Comparison of ENCODE assay signal across 1 cellular context in the genomic region with DNA sequence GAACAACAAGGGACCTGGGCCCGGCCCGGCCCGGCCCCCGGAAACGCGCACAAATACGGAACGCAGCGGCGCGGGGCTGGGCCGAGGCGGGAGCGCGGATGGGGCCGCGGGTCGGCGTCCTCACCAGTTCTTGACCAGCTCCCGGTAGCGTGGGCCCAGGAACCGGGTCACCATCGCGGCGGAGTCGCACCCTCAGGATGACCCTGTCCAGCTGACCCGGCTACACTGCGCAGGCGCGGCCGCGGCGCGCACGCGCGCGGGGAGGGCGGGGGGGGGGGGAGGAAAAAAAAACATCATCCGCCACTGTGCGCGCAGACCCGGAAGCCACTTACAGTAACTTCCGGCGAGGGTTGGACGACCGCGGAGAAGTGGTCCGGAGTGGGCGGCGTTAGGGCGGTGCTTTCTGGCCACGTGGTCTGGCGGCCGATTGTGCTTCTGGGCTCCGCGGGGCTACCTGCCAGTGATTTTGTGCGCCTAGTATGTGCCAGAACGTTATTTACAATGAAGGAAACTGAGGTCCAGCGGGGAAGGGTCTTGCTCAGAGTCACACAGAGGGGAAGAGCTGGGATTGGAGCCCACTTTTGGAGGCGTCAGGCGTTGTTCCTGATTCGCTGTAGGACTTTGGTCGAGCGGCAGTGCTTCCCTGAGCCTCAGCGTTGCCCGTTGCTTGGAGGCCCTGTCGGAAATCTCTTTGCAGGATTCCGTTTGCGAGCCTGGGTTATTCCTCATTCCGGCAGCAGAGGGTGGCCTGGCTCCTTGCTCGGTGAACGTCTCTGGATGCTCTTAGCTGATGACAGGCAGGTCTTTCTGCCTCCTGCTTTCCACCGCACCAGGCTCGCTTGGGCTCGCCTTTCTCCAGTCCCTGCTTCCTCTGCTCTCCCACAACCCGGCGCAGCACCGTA.
TF ChIP-seq lines count a peak whose summit lies in the region.

UQCR11 (minus strand) TSS at position 227 of the 902 bp plus-strand sequence; CDS start at position 174, 53 bp downstream.

TF ChIP-seq in HepG2, 621 proteins besides CTCF, POLR2A, EP300 and RAD21 (continued from another document and continues in another):
- TF ChIP-seq, protein P1, sequence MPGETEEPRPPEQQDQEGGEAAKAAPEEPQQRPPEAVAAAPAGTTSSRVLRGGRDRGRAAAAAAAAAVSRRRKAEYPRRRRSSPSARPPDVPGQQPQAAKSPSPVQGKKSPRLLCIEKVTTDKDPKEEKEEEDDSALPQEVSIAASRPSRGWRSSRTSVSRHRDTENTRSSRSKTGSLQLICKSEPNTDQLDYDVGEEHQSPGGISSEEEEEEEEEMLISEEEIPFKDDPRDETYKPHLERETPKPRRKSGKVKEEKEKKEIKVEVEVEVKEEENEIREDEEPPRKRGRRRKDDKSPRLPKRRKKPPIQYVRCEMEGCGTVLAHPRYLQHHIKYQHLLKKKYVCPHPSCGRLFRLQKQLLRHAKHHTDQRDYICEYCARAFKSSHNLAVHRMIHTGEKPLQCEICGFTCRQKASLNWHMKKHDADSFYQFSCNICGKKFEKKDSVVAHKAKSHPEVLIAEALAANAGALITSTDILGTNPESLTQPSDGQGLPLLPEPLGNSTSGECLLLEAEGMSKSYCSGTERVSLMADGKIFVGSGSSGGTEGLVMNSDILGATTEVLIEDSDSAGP (CRISPR knock-in tag; IDR thresholded peaks at IDR 0.05; ENCODE audit: borderline replicate concordance): no peak; the same call in 1 of the 2 replicates
- TF ChIP-seq ZBTB7A (CRISPR knock-in tag; IDR thresholded peaks at IDR 0.05) (no peak), YY1 (IDR thresholded peaks at IDR 0.05; ENCODE audit: insufficient read depth, insufficient replicate concordance, low read depth, low read length) (peak; percentile 11), CHCHD3 (CRISPR knock-in tag; IDR thresholded peaks at IDR 0.05) (peak; percentile 42; the same call in 1 of the 2 replicates), TEAD3 (CRISPR knock-in tag; optimal IDR thresholded peaks at IDR 0.05; ENCODE audit: borderline replicate concordance) (peak; percentile 54), MYPOP (CRISPR knock-in tag; IDR thresholded peaks at IDR 0.05) (no peak; the same call in 1 of the 2 replicates), GABPA (IDR thresholded peaks at IDR 0.05; ENCODE audit: low read depth, low read length) (peak; percentile 72), GABPA (CRISPR knock-in tag; IDR thresholded peaks at IDR 0.05; ENCODE audit: low read depth) (peak; percentile 89), MBNL3 (CRISPR knock-in tag; conservative IDR thresholded peaks at IDR 0.05) (no peak), ZFP82 (CRISPR knock-in tag; IDR thresholded peaks at IDR 0.05; ENCODE audit: borderline replicate concordance) (0 out of 2 replicates have a peak, but pooled peaks have one; percentile 28), TIGD3 (CRISPR knock-in tag; IDR thresholded peaks at IDR 0.05; ENCODE audit: borderline replicate concordance) (no peak), KDM4B (CRISPR knock-in tag; IDR thresholded peaks at IDR 0.05) (0 out of 2 replicates have a peak, but pooled peaks have one; percentile 30), ZNF143 (CRISPR knock-in tag; IDR thresholded peaks at IDR 0.05) (0 out of 2 replicates have a peak, but pooled peaks have one; percentile 44), ATF5 (CRISPR knock-in tag; IDR thresholded peaks at IDR 0.05; ENCODE audit: low read depth) (no peak), MEF2D (CRISPR knock-in tag; IDR thresholded peaks at IDR 0.05) (no peak), ZNF343 (CRISPR knock-in tag; IDR thresholded peaks at IDR 0.05) (peak; percentile 76), ZNF614 (CRISPR knock-in tag; IDR thresholded peaks at IDR 0.05; ENCODE audit: borderline replicate concordance) (no peak), ZNF136 (CRISPR knock-in tag; IDR thresholded peaks at IDR 0.05; ENCODE audit: low read depth) (no peak), KDM5B (CRISPR knock-in tag; IDR thresholded peaks at IDR 0.05; ENCODE audit: borderline replicate concordance) (peak; percentile 59; the same call in 1 of the 2 replicates), IRF2 (CRISPR knock-in tag; IDR thresholded peaks at IDR 0.05) (no peak), KAT8 (CRISPR knock-in tag; IDR thresholded peaks at IDR 0.05) (peak; percentile 67), ATAD3A (CRISPR knock-in tag; IDR thresholded peaks at IDR 0.05) (no peak), NFYC (CRISPR knock-in tag; IDR thresholded peaks at IDR 0.05) (no peak), XBP1 (CRISPR knock-in tag; IDR thresholded peaks at IDR 0.05) (no peak), GZF1 (CRISPR knock-in tag; IDR thresholded peaks at IDR 0.05) (peak; percentile 31; the same call in 1 of the 2 replicates)
- TF ChIP-seq, protein P2, sequence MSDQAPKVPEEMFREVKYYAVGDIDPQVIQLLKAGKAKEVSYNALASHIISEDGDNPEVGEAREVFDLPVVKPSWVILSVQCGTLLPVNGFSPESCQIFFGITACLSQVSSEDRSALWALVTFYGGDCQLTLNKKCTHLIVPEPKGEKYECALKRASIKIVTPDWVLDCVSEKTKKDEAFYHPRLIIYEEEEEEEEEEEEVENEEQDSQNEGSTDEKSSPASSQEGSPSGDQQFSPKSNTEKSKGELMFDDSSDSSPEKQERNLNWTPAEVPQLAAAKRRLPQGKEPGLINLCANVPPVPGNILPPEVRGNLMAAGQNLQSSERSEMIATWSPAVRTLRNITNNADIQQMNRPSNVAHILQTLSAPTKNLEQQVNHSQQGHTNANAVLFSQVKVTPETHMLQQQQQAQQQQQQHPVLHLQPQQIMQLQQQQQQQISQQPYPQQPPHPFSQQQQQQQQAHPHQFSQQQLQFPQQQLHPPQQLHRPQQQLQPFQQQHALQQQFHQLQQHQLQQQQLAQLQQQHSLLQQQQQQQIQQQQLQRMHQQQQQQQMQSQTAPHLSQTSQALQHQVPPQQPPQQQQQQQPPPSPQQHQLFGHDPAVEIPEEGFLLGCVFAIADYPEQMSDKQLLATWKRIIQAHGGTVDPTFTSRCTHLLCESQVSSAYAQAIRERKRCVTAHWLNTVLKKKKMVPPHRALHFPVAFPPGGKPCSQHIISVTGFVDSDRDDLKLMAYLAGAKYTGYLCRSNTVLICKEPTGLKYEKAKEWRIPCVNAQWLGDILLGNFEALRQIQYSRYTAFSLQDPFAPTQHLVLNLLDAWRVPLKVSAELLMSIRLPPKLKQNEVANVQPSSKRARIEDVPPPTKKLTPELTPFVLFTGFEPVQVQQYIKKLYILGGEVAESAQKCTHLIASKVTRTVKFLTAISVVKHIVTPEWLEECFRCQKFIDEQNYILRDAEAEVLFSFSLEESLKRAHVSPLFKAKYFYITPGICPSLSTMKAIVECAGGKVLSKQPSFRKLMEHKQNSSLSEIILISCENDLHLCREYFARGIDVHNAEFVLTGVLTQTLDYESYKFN (CRISPR knock-in tag; conservative IDR thresholded peaks at IDR 0.05): 0 out of 2 replicates have a peak, but pooled peaks have one; percentile 43
- TF ChIP-seq, protein P3, sequence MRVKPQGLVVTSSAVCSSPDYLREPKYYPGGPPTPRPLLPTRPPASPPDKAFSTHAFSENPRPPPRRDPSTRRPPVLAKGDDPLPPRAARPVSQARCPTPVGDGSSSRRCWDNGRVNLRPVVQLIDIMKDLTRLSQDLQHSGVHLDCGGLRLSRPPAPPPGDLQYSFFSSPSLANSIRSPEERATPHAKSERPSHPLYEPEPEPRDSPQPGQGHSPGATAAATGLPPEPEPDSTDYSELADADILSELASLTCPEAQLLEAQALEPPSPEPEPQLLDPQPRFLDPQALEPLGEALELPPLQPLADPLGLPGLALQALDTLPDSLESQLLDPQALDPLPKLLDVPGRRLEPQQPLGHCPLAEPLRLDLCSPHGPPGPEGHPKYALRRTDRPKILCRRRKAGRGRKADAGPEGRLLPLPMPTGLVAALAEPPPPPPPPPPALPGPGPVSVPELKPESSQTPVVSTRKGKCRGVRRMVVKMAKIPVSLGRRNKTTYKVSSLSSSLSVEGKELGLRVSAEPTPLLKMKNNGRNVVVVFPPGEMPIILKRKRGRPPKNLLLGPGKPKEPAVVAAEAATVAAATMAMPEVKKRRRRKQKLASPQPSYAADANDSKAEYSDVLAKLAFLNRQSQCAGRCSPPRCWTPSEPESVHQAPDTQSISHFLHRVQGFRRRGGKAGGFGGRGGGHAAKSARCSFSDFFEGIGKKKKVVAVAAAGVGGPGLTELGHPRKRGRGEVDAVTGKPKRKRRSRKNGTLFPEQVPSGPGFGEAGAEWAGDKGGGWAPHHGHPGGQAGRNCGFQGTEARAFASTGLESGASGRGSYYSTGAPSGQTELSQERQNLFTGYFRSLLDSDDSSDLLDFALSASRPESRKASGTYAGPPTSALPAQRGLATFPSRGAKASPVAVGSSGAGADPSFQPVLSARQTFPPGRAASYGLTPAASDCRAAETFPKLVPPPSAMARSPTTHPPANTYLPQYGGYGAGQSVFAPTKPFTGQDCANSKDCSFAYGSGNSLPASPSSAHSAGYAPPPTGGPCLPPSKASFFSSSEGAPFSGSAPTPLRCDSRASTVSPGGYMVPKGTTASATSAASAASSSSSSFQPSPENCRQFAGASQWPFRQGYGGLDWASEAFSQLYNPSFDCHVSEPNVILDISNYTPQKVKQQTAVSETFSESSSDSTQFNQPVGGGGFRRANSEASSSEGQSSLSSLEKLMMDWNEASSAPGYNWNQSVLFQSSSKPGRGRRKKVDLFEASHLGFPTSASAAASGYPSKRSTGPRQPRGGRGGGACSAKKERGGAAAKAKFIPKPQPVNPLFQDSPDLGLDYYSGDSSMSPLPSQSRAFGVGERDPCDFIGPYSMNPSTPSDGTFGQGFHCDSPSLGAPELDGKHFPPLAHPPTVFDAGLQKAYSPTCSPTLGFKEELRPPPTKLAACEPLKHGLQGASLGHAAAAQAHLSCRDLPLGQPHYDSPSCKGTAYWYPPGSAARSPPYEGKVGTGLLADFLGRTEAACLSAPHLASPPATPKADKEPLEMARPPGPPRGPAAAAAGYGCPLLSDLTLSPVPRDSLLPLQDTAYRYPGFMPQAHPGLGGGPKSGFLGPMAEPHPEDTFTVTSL (CRISPR knock-in tag; IDR thresholded peaks at IDR 0.05; ENCODE audit: borderline replicate concordance): no peak
- TF ChIP-seq, protein P4, sequence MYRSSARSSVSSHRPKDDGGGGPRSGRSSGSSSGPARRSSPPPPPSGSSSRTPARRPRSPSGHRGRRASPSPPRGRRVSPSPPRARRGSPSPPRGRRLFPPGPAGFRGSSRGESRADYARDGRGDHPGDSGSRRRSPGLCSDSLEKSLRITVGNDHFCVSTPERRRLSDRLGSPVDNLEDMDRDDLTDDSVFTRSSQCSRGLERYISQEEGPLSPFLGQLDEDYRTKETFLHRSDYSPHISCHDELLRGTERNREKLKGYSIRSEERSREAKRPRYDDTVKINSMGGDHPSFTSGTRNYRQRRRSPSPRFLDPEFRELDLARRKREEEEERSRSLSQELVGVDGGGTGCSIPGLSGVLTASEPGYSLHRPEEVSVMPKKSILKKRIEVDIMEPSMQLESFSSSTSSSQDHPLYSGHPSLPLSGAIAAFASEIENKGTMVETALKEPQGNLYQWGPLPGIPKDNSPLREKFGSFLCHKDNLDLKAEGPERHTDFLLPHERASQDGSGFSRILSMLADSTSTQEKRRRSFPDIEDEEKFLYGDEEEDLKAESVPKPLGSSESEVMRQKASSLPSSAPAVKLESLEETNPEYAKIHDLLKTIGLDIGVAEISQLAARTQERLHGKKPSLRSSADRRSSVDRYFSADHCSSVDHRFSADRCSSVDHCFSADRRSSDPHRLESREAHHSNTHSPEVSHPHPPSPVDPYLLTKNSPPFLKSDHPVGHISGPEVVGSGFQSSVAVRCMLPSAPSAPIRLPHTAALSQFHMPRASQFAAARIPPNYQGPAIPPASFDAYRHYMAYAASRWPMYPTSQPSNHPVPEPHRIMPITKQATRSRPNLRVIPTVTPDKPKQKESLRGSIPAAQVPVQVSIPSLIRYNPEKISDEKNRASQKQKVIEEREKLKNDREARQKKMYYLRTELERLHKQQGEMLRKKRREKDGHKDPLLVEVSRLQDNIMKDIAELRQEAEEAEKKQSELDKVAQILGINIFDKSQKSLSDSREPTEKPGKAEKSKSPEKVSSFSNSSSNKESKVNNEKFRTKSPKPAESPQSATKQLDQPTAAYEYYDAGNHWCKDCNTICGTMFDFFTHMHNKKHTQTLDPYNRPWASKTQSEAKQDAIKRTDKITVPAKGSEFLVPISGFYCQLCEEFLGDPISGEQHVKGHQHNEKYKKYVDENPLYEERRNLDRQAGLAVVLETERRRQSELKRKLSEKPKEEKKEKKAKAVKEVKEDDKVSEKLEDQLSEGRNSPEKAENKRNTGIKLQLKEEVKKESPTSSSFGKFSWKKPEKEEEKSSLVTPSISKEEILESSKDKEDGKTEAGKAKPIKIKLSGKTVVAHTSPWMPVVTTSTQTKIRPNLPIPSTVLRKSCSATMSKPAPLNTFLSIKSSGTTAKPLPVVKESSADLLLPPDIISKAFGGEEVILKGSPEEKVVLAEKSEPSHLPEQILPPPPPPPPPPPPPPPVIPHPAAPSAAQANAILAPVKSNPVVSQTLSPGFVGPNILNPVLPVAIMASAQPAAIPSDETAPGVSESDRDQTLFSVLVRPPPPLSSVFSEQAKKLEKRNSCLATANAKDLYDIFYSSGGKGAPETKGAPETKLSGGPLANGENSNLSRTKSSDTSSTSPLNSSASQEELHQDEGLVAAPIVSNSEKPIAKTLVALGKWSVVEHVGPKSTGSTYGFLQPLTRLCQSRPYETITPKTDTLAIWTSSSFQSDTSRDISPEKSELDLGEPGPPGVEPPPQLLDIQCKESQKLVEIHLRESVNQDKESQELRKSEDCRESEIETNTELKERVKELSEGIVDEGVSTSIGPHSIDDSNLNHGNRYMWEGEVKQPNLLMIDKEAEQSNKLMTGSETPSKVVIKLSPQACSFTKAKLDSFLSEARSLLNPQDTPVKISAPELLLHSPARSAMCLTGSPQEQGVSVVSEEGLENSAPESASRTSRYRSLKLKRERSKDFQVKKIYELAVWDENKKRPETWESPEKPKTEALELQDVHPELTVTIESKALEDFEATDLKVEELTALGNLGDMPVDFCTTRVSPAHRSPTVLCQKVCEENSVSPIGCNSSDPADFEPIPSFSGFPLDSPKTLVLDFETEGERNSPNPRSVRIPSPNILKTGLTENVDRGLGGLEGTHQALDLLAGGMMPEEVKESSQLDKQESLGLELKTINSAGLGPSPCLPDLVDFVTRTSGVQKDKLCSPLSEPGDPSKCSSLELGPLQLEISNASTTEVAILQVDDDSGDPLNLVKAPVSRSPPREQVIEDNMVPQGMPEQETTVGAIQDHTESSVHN (CRISPR knock-in tag; IDR thresholded peaks at IDR 0.05): no peak
